Comparison of ENCODE assay signal across 26 cellular contexts in the genomic region with DNA sequence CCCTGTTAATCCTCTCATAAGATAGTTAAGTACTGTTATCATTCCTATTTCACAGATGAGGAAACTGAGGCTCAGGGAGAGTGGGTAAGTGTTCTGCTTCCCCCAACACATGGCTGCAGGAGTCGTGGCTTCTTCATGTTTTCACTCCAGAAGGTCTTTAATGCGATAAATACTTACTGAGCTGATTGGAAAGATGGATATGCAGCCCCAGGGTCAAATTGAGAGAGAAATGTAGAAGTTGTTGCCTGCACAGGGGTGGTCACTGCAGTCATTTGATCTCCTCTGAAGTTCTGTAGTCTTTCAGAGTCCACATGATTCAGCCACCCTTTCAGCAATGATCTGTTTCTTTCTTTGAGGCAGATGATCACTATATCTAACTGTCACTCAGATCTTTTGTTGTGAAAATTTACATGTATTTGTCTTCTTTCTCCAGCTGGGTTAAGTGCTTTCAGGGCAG. TPM values are rescaled to one million over a fixed set of nuclear protein-coding genes. Genes with fewer than 3 reads are reported as not detected.
DNase-seq lines count a peak whose midpoint lies in the region; TF ChIP-seq lines count a peak whose summit lies in the region.
"Had no signal": no experiment of that assay in that cellular context is flagged by ENCODE, and none has a peak within 500 bp of the region (broad histone marks: within the 10 kb centered on the region; RNA-seq: fewer than 3 reads in every experiment).

No MANE protein-coding gene starts in this region.

- H3K4me1 ChIP-seq in Caco-2, result peaks cover 16% of the 10 kb centered on the region
- H3K4me1 ChIP-seq in spleen, result peaks cover 0 to 71% (median 28%) of the 10 kb centered on the region in 6 donors
- H3K4me1 ChIP-seq: uterus had no signal

- H3K4me3 Mint-ChIP-seq in Caco-2 (ENCODE audit: unreplicated experiment) (no peak overlapping the region), glutamatergic neuron (ENCODE audit: unreplicated experiment) (peak overlapping the region; percentile 71)
- H3K4me3 Mint-ChIP-seq: activated CD4-positive, alpha-beta memory T cell treated with anti-CD3 and anti-CD28 coated beads for 36 hours; T-helper 2 cell treated with Interferon-gamma antibody and Interleukin-4, amounts not matched to agents 5 μg/mL and 100 μg/mL, for 36 hours had no signal

- POLR2A ChIA-PET in Caco-2 (lab: Charles Lee), result no interaction called here

- no peak for TF ChIP-seq POLR2A in spleen (IDR thresholded peaks at IDR 0.05)

- H3K36me3 Mint-ChIP-seq in Caco-2 (ENCODE audit: insufficient read depth, unreplicated experiment), result peaks cover 87% of the 10 kb centered on the region
- H3K36me3 Mint-ChIP-seq in glutamatergic neuron (ENCODE audit: unreplicated experiment), result peaks cover 12% of the 10 kb centered on the region

- peaks cover 28% of the 10 kb centered on the region for H3K4me1 Mint-ChIP-seq in Caco-2 (ENCODE audit: low read depth, unreplicated experiment)
- H3K4me1 Mint-ChIP-seq in glutamatergic neuron (ENCODE audit: low read depth, unreplicated experiment), result peaks cover 45% of the 10 kb centered on the region

- BruUV-seq in Caco-2 (replicated peaks; lab: Mats Ljungman, UMichigan), result no TSS peak

- peaks cover 4% of the 10 kb centered on the region for H3K36me3 ChIP-seq in Caco-2 (ENCODE audit: control insufficient read depth, insufficient read depth, low read length)
- H3K36me3 ChIP-seq in spleen, result peaks cover 0 to 99% (median 54%) of the 10 kb centered on the region in 6 donors
- H3K36me3 ChIP-seq: uterus had no signal

- H3K9me3 Mint-ChIP-seq in Caco-2 (ENCODE audit: unreplicated experiment) (no peaks in the 10 kb centered on the region), glutamatergic neuron (ENCODE audit: unreplicated experiment) (peaks cover 6% of the 10 kb centered on the region)
- H3K9me3 Mint-ChIP-seq: activated CD4-positive, alpha-beta memory T cell treated with anti-CD3 and anti-CD28 coated beads for 36 hours; T-helper 2 cell treated with Interferon-gamma antibody and Interleukin-4, amounts not matched to agents 5 μg/mL and 100 μg/mL, for 36 hours had no signal

- intact Hi-C loops in Caco-2 (cut with micrococcal nuclease; ENCODE audit: unreplicated experiment), result loop anchor here (10.0 kb wide), 2 partner anchors 109 to 171 kb away; no protein-coding TSS in a partner anchor
- intact Hi-C loops in spleen (cut with DNase I; ENCODE audit: low total_unique reads), result no loop called here

- no peaks in the 10 kb centered on the region for H3K9me3 ChIP-seq in Caco-2
- no peaks in the 10 kb centered on the region for H3K9me3 ChIP-seq in spleen
- H3K9me3 ChIP-seq: body of pancreas, left lung, neutrophil, sigmoid colon, uterus had no signal

- CTCF ChIA-PET in Caco-2 (lab: Charles Lee), result interaction anchor here (0.6 kb wide), 1 partner anchor 271 kb away, joined by 5 read pairs; no protein-coding TSS in a partner anchor

- WGBS in spleen, 5 donors, result 80 to 94% (median 88%) methylated on average over 2 of the region's 2 CpGs

- no peaks in the 10 kb centered on the region for H3K27me3 Mint-ChIP-seq in Caco-2 (ENCODE audit: insufficient read depth, unreplicated experiment)
- peaks cover 6% of the 10 kb centered on the region for H3K27me3 Mint-ChIP-seq in glutamatergic neuron (ENCODE audit: unreplicated experiment)
- H3K27me3 Mint-ChIP-seq: activated CD4-positive, alpha-beta memory T cell treated with anti-CD3 and anti-CD28 coated beads for 36 hours had no signal

- H3K27me3 ChIP-seq in Caco-2 (replicated peaks; ENCODE audit: control insufficient read depth, insufficient read depth, low read length), result no peaks in the 10 kb centered on the region
- H3K27me3 ChIP-seq in spleen (replicated peaks in 1 of 7), result no peaks in the 10 kb centered on the region
- H3K27me3 ChIP-seq: body of pancreas, dorsolateral prefrontal cortex, left lung, neutrophil, sigmoid colon, uterus had no signal

- H3K4me3 ChIP-seq in Caco-2 (ENCODE audit: low read depth, low read length) (no peak overlapping the region), spleen (no peak overlapping the region), coronary artery (no peak overlapping the region)
- H3K4me3 ChIP-seq: body of pancreas, dorsolateral prefrontal cortex, GM12878, left lung, sigmoid colon, uterus had no signal

- peak overlapping the region; percentile 11 to 81 (median 66) for H3K27ac ChIP-seq in spleen
- no peak overlapping the region for H3K27ac ChIP-seq in coronary artery
- H3K27ac ChIP-seq: dorsolateral prefrontal cortex, HL-60, neutrophil had no signal

- DNase-seq in Caco-2 (no peak), NCI-H69 (lab: John Stamatoyannopoulos, UW) (peak; percentile 70), glutamatergic neuron (no peak), spleen (no peak), NCI-H2081 (lab: John Stamatoyannopoulos, UW) (no peak), coronary artery (ENCODE audit: low spot score) (no peak), DMS79 (lab: John Stamatoyannopoulos, UW) (no peak)
- DNase-seq: activated CD4-positive, alpha-beta memory T cell treated with anti-CD3 and anti-CD28 coated beads for 36 hours; activated CD4-positive, CD25-positive, alpha-beta regulatory T cell treated with anti-CD3 and anti-CD28 coated beads, Interleukin-2, amount 50 U/mL, for 72 hours; activated naive CD4-positive, alpha-beta T cell treated with Interleukin-2 at 50 U/mL for 16 hours; body of pancreas; cerebellar nuclear complex; DMS153; left lung; NCI-H446; NCI-H774; Right ventricle myocardium superior; sigmoid colon; stimulated activated CD4-positive, alpha-beta T cell treated with anti-CD3 and anti-CD28 coated beads, Interleukin-15, amount 100 ng/mL, for 24 hours; stimulated activated CD4-positive, alpha-beta T cell treated with anti-CD3 and anti-CD28 coated beads, Interleukin-4, amount 100 ng/mL, for 4 hours; uterus had no signal

- H3K27ac Mint-ChIP-seq in Caco-2 (ENCODE audit: unreplicated experiment) (peak overlapping the region; percentile 39), glutamatergic neuron (ENCODE audit: unreplicated experiment) (peak overlapping the region; percentile 91)
- H3K27ac Mint-ChIP-seq: activated CD4-positive, alpha-beta memory T cell treated with anti-CD3 and anti-CD28 coated beads for 36 hours had no signal

- TF ChIP-seq CTCF in Caco-2 (IDR thresholded peaks at IDR 0.05; ENCODE audit: insufficient read depth in 1 of 2, low read depth in 1 of 2, low read length in 1 of 2, severe bottlenecking in 1 of 2, unreplicated experiment in 1 of 2), result no peak
- TF ChIP-seq CTCF in glutamatergic neuron (IDR thresholded peaks at IDR 0.05; ENCODE audit: partially characterized antibody, unreplicated experiment), result no peak
- TF ChIP-seq CTCF in spleen (IDR thresholded peaks at IDR 0.05 in 8 of 11, conservative IDR thresholded peaks at IDR 0.05 in 3 of 11), result no peak
- TF ChIP-seq CTCF in coronary artery (IDR thresholded peaks at IDR 0.05), result no peak

RNA-seq across cellular contexts. Expression of a gene that starts 29.3 kb away (rescaled TPM):
- total RNA-seq in Caco-2 (2022), result 48.2 and 48.7 TPM in 2 replicates
- 29.1 TPM for total RNA-seq in glutamatergic neuron (ENCODE audit: unreplicated experiment)
- 10 to 100 TPM; 30.3 to 46.2 (median 42.5) TPM for total RNA-seq in spleen
- polyA plus RNA-seq in spleen, result 10 to 100 TPM; 11.5 to 30.9 (median 12.0) TPM

Comparison
In these comparisons a context has a peak if more than half of its experiments do, and no peak if none do; other contexts are left out.
1. H3K27ac ChIP-seq: peak in spleen (8 of 8); none in coronary artery (0 of 2).